ENCODE assay signal across 1 cellular context in genomic region chr9:97507585-97507984, GRCh38.
TF ChIP-seq lines count a peak whose summit lies in the region.

No MANE protein-coding gene starts in this region.

TF ChIP-seq in K562, 482 proteins besides CTCF, POLR2A, EP300 and RAD21 (continued from another document):
- TF ChIP-seq PBX2 (CRISPR knock-in tag; IDR thresholded peaks at IDR 0.05; ENCODE audit: low read depth) (no peak), PBX2 (tag; conservative IDR thresholded peaks at IDR 0.05; ENCODE audit: low read depth) (peak; percentile 93), EHMT2 (IDR thresholded peaks at IDR 0.05) (0 out of 2 replicates have a peak, but pooled peaks have one; percentile 46), JUND (IDR thresholded peaks at IDR 0.05; ENCODE audit: borderline replicate concordance, low read depth, low read length) (peak; percentile 94), JUND (tag; IDR thresholded peaks at IDR 0.05; ENCODE audit: borderline replicate concordance, low read depth, low read length) (peak; percentile 90), ATF3 (IDR thresholded peaks at IDR 0.05) (peak; percentile 85), ATF3 (CRISPR knock-in tag; conservative IDR thresholded peaks at IDR 0.05) (no peak), ZNF609 (CRISPR knock-in tag; IDR thresholded peaks at IDR 0.05; ENCODE audit: borderline replicate concordance) (no peak), PKNOX1 (IDR thresholded peaks at IDR 0.05) (peak; percentile 70), STAT6 (CRISPR knock-in tag; IDR thresholded peaks at IDR 0.05) (no peak), ARID1B (IDR thresholded peaks at IDR 0.05) (peak; percentile 54), XRCC4 (IDR thresholded peaks at IDR 0.05; ENCODE audit: extremely low read depth, insufficient read depth, insufficient read length) (no peak), HMBOX1 (IDR thresholded peaks at IDR 0.05) (peak; percentile 41; the same call in 1 of the 2 replicates), VEZF1 (CRISPR knock-in tag; IDR thresholded peaks at IDR 0.05) (peak; percentile 94), ZNF395 (CRISPR knock-in tag; IDR thresholded peaks at IDR 0.05) (no peak), OTX1 (CRISPR knock-in tag; IDR thresholded peaks at IDR 0.05) (no peak), GABPB2 (CRISPR knock-in tag; conservative IDR thresholded peaks at IDR 0.05) (no peak), JUNB (CRISPR knock-in tag; conservative IDR thresholded peaks at IDR 0.05) (no peak), MAFF (IDR thresholded peaks at IDR 0.05; ENCODE audit: low read length) (no peak), BMI1 (IDR thresholded peaks at IDR 0.05; ENCODE audit: low read length) (no peak), FOXO4 (CRISPR knock-in tag; IDR thresholded peaks at IDR 0.05) (no peak), POLR2AphosphoS5 (IDR thresholded peaks at IDR 0.05; ENCODE audit: control insufficient read depth, insufficient read depth, low read depth, low read length) (peak; percentile 34; the same call in 1 of the 2 replicates), FOXA1 (IDR thresholded peaks at IDR 0.05; ENCODE audit: borderline replicate concordance) (no peak), ETV1 (tag; conservative IDR thresholded peaks at IDR 0.05; ENCODE audit: low read depth) (no peak), SMC3 (conservative IDR thresholded peaks at IDR 0.05; ENCODE audit: insufficient read depth, low read depth, low read length) (no peak), MEIS2 (IDR thresholded peaks at IDR 0.05; ENCODE audit: partially characterized antibody) (peak; percentile 92), NR2C1 (IDR thresholded peaks at IDR 0.05) (no peak), NR2C1 (tag; IDR thresholded peaks at IDR 0.05) (0 out of 2 replicates have a peak, but pooled peaks have one; percentile 20), JUN (IDR thresholded peaks at IDR 0.05; ENCODE audit: borderline replicate concordance, low read depth, low read length) (peak; percentile 53; the same call in 1 of the 2 replicates), JUN (CRISPR knock-in tag; IDR thresholded peaks at IDR 0.05; ENCODE audit: borderline replicate concordance) (no peak), ZNF316 (IDR thresholded peaks at IDR 0.05) (no peak), ZNF146 (CRISPR knock-in tag; IDR thresholded peaks at IDR 0.05; ENCODE audit: unreplicated experiment) (no peak), FOSL1 (tag; conservative IDR thresholded peaks at IDR 0.05) (peak; percentile 90), DPF2 (IDR thresholded peaks at IDR 0.05) (peak; percentile 71), SIN3A (IDR thresholded peaks at IDR 0.05; ENCODE audit: borderline replicate concordance in 2 of 2, control insufficient read depth in 1 of 2, low read depth in 2 of 2, low read length in 2 of 2) (no peak), MECOM (CRISPR knock-in tag; IDR thresholded peaks at IDR 0.05) (peak; percentile 39; the same call in 1 of the 2 replicates), IRF1 (CRISPR knock-in tag; IDR thresholded peaks at IDR 0.05; ENCODE audit: borderline replicate concordance) (no peak), MLLT1 (IDR thresholded peaks at IDR 0.05) (no peak), NFE2 (IDR thresholded peaks at IDR 0.05; ENCODE audit: low read depth) (peak; percentile 36; the same call in 1 of the 2 replicates), ZNF717 (CRISPR knock-in tag; IDR thresholded peaks at IDR 0.05) (no peak)
TF ChIP-seq in K562: peak in this region for 18.
